7 cellular contexts compared by ENCODE assay signal in genomic region chr21:18069875-18070274, GRCh38.
"Had no signal": no experiment of that assay in that cellular context is flagged by ENCODE, and none has a peak within 500 bp of the region (broad histone marks: within the 10 kb centered on the region; RNA-seq: fewer than 3 reads in every experiment).

No MANE protein-coding gene starts in this region.

- H3K4me1 Mint-ChIP-seq: IgD-negative memory B cell had no signal

- DNase-seq: IMR-90, KBM-7, KG1 had no signal

- H3K9ac ChIP-seq: KMS-11 had no signal

- H3K4me2 ChIP-seq: KMS-11 had no signal

- H3K27ac ChIP-seq: HL-60, KMS-11 had no signal

- H3K36me3 Mint-ChIP-seq: IgD-negative memory B cell had no signal

- H3K4me3 Mint-ChIP-seq: IgD-negative memory B cell had no signal

- FAIRE-seq: HTR-8/SVneo had no signal

- H3K9me3 Mint-ChIP-seq: IgD-negative memory B cell had no signal

- H3K27me3 Mint-ChIP-seq: IgD-negative memory B cell had no signal

- H3K27ac Mint-ChIP-seq: IgD-negative memory B cell had no signal
